1 cellular context compared by ENCODE assay signal in the genomic region with DNA sequence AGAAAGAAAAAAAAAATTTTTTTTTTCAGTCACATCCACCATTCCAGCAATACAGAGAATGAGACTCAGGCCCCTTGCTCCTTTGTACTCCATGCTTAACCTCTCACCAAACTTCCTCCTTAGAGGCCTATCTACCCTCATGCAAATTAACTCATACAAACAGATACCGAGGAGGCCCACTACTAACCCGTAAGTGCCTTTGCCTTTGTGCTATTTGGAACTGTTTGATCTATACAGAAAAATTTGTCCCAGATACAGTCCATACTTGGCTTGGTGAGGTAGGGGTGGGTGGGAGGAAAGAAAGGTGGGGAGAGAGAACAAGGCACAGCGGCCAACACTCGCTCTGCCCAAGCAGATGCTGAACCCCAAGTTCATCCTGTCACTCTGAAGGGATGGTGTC.
TF ChIP-seq lines count a peak whose summit lies in the region.

No MANE protein-coding gene starts in this region.

TF ChIP-seq in HCT116, 20 proteins besides CTCF, POLR2A, EP300 and RAD21 (continued from another document):
- TF ChIP-seq, protein P1, sequence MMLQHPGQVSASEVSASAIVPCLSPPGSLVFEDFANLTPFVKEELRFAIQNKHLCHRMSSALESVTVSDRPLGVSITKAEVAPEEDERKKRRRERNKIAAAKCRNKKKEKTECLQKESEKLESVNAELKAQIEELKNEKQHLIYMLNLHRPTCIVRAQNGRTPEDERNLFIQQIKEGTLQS (IDR thresholded peaks at IDR 0.05) = no peak
- TF ChIP-seq, protein P2, sequence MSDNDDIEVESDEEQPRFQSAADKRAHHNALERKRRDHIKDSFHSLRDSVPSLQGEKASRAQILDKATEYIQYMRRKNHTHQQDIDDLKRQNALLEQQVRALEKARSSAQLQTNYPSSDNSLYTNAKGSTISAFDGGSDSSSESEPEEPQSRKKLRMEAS (IDR thresholded peaks at IDR 0.05) = no peak
- no peak for TF ChIP-seq FOSL1 (IDR thresholded peaks at IDR 0.05; ENCODE audit: low read depth)
- TF ChIP-seq, protein P3, sequence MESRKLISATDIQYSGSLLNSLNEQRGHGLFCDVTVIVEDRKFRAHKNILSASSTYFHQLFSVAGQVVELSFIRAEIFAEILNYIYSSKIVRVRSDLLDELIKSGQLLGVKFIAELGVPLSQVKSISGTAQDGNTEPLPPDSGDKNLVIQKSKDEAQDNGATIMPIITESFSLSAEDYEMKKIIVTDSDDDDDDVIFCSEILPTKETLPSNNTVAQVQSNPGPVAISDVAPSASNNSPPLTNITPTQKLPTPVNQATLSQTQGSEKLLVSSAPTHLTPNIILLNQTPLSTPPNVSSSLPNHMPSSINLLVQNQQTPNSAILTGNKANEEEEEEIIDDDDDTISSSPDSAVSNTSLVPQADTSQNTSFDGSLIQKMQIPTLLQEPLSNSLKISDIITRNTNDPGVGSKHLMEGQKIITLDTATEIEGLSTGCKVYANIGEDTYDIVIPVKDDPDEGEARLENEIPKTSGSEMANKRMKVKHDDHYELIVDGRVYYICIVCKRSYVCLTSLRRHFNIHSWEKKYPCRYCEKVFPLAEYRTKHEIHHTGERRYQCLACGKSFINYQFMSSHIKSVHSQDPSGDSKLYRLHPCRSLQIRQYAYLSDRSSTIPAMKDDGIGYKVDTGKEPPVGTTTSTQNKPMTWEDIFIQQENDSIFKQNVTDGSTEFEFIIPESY (IDR thresholded peaks at IDR 0.05; ENCODE audit: extremely low read depth, insufficient replicate concordance, low read length) = no peak
TF ChIP-seq in HCT116: peak in this region for 0.
